Comparison of ENCODE assay signal across 20 cellular contexts in genomic region chr12:91833780-91834359, GRCh38.
DNase-seq lines count a peak whose midpoint lies in the region; ATAC-seq and TF ChIP-seq lines count a peak whose summit lies in the region.
"Had no signal": no experiment of that assay in that cellular context is flagged by ENCODE, and none has a peak within 500 bp of the region (broad histone marks: within the 10 kb centered on the region; RNA-seq: fewer than 3 reads in every experiment).

No MANE protein-coding gene starts in this region.

- peaks cover 6 to 8% (median 6%) of the 10 kb centered on the region in 3 donors for H3K4me1 Mint-ChIP-seq in naive B cell

- H3K4me3 Mint-ChIP-seq in naive B cell = no peak overlapping the region
- H3K4me3 Mint-ChIP-seq: activated T-cell treated with anti-CD3 and anti-CD28 coated beads, Interleukin-2, amount 50 U/mL, for 4 hours had no signal

- no peaks in the 10 kb centered on the region for H3K4me1 ChIP-seq in left lung

- H3K9me3 ChIP-seq in left lung = no peaks in the 10 kb centered on the region
- H3K9me3 ChIP-seq: mucosa of descending colon had no signal

- no peaks in the 10 kb centered on the region for H3K36me3 ChIP-seq in left lung

- H3K27me3 ChIP-seq in left lung = no peaks in the 10 kb centered on the region

- no peak overlapping the region for H3K27ac ChIP-seq in left lung
- H3K27ac ChIP-seq: C4-2B, GM23248 had no signal

- H3K27ac Mint-ChIP-seq in naive B cell = peak overlapping the region in 4 of 6 donors; percentile 2 to 82 (median 39)
- H3K27ac Mint-ChIP-seq: progenitor cell of endocrine pancreas had no signal

- DNase-seq in CD1c-positive myeloid dendritic cell (ENCODE audit: extremely low spot score) (peak; percentile 21), astrocyte of the hippocampus (ENCODE audit: low read depth, low spot score) (peak; percentile 22), naive B cell (peak; percentile 9), left lung (no peak), foreskin fibroblast (no peak), NCI-H1930 (lab: John Stamatoyannopoulos, UW) (no peak)
- DNase-seq: ACHN; activated CD4-positive, alpha-beta T cell treated with anti-CD3 and anti-CD28 coated beads for 1 hour; activated naive CD4-positive, alpha-beta T cell treated with Interleukin-2 at 50 U/mL for 16 hours; activated T-cell treated with anti-CD3 and anti-CD28 coated beads, Interleukin-2, amount 50 U/mL, for 4 hours; GM23248; mucosa of descending colon; NCI-H1436; NCI-H2171; NCI-H524 had no signal

- TF ChIP-seq CTCF in left lung (IDR thresholded peaks at IDR 0.05) (no peak), foreskin fibroblast (IDR thresholded peaks at IDR 0.05; ENCODE audit: low read depth, low read length) (no peak)

- no peaks in the 10 kb centered on the region for H3K36me3 Mint-ChIP-seq in naive B cell

- ATAC-seq in HG03342 (IDR thresholded peaks at IDR 0.05; ENCODE audit: unreplicated experiment) (peak; percentile 49), naive B cell (ENCODE audit: low read depth in 2 of 2) (peak; percentile 56 to 72), left lung (no peak), HG02870 (IDR thresholded peaks at IDR 0.05; ENCODE audit: unreplicated experiment) (no peak)
- ATAC-seq: activated T-cell treated with anti-CD3 and anti-CD28 coated beads, Interleukin-2, amount 50 U/mL, for 4 hours; left lobe of liver; mucosa of descending colon had no signal

- no peak overlapping the region for H3K4me3 ChIP-seq in left lung
- H3K4me3 ChIP-seq in foreskin fibroblast (ENCODE audit: low read depth in 1 of 2, low read length in 2 of 2) = no peak overlapping the region
- H3K4me3 ChIP-seq: GM23248, mucosa of descending colon had no signal

- H3K27me3 Mint-ChIP-seq in naive B cell = no peaks in the 10 kb centered on the region
- H3K27me3 Mint-ChIP-seq: progenitor cell of endocrine pancreas had no signal

- H3K9me3 Mint-ChIP-seq in naive B cell = peaks cover 0 to 4% (median 0%) of the 10 kb centered on the region in 7 donors

- intact Hi-C loops in left lung (cut with DNase I) = no loop called here

Comparison
In these comparisons a context has a peak if more than half of its experiments do, and no peak if none do; other contexts are left out.
1. DNase-seq: peak in CD1c-positive myeloid dendritic cell (single experiment), astrocyte of the hippocampus (single experiment) and naive B cell (single experiment); none in left lung (0 of 2), foreskin fibroblast (0 of 2) and NCI-H1930 (0 of 2).
2. ATAC-seq: peak in HG03342 (single experiment) and naive B cell (2 of 2); none in left lung (single experiment) and HG02870 (single experiment).